ENCODE assay signal across 16 cellular contexts in the genomic region with DNA sequence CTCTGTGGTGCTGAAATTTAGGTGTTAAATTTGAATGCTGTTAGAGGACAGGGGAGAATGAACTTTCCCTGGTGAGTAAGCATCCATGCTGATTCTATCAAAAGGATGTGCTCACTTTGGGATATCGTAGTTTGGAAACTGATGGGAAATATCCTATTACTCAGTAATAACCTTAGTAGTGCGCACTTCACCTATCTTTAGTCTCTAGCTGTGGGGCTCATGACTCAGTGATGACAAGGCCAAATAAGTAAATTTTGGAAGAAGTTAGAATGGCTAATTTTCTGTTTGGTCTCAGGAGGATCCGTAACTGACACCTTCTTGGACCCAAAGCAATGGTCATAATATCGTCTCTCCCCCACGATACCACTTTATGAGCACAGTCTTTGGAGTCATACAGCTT.
DNase-seq lines count a peak whose midpoint lies in the region; ATAC-seq, FAIRE-seq and TF ChIP-seq lines count a peak whose summit lies in the region.
"Had no signal": no experiment of that assay in that cellular context is flagged by ENCODE, and none has a peak within 500 bp of the region (broad histone marks: within the 10 kb centered on the region; RNA-seq: fewer than 3 reads in every experiment).

No MANE protein-coding gene starts in this region.

- H4K91ac ChIP-seq in IMR-90 (ENCODE audit: insufficient read depth, low read depth, low read length) = no peak overlapping the region

- no peak overlapping the region for H2BK120ac ChIP-seq in IMR-90 (ENCODE audit: low read depth, low read length)
- no peak overlapping the region for H2BK120ac ChIP-seq in mesendoderm (ENCODE audit: low read depth, low read length)

- H3K4me3 ChIP-seq in IMR-90 (ENCODE audit: insufficient read depth, low read depth, low read length) (no peak overlapping the region), astrocyte (ENCODE audit: insufficient read depth, low read depth, low read length) (no peak overlapping the region), mesendoderm (ENCODE audit: low read length) (no peak overlapping the region)
- H3K4me3 ChIP-seq: BLaER1, GM12878 had no signal

- H3K27ac Mint-ChIP-seq in astrocyte (ENCODE audit: unreplicated experiment) = no peak overlapping the region
- peak overlapping the region; percentile 82 for H3K27ac Mint-ChIP-seq in osteocyte (ENCODE audit: unreplicated experiment)
- H3K27ac Mint-ChIP-seq: CD8-positive, alpha-beta memory T cell had no signal

- H3K79me1 ChIP-seq in IMR-90 (ENCODE audit: low read depth in 1 of 2, low read length in 2 of 2) = no peaks in the 10 kb centered on the region
- H3K79me1 ChIP-seq in mesendoderm (ENCODE audit: low read length) = no peaks in the 10 kb centered on the region

- no peak for ATAC-seq in IMR-90 (ENCODE audit: low read depth)
- no peak for ATAC-seq in HG02798 (IDR thresholded peaks at IDR 0.05; ENCODE audit: poor library complexity, unreplicated experiment)
- ATAC-seq: GM12878 had no signal

- H4K20me1 ChIP-seq in IMR-90 (ENCODE audit: insufficient read depth, low read length) (no peaks in the 10 kb centered on the region), astrocyte (ENCODE audit: insufficient read depth, low read length) (no peaks in the 10 kb centered on the region)
- H4K20me1 ChIP-seq: BLaER1 had no signal

- no peak overlapping the region for H3K14ac ChIP-seq in IMR-90 (replicated peaks; ENCODE audit: low read depth, low read length)

- no peak overlapping the region for H3K23ac ChIP-seq in IMR-90 (ENCODE audit: low read depth, low read length)
- no peak overlapping the region for H3K23ac ChIP-seq in mesendoderm (ENCODE audit: low read length)

- H3K18ac ChIP-seq in IMR-90 (ENCODE audit: low read depth, low read length) = peak overlapping the region; percentile 18; the same call in 1 of the 2 replicates
- H3K18ac ChIP-seq in mesendoderm (ENCODE audit: low read length) = no peak overlapping the region

- H3K9me3 Mint-ChIP-seq in astrocyte (ENCODE audit: unreplicated experiment) (no peaks in the 10 kb centered on the region), osteocyte (ENCODE audit: unreplicated experiment) (peaks cover 14% of the 10 kb centered on the region)

- H4K5ac ChIP-seq in IMR-90 (ENCODE audit: low read depth, low read length) (no peak overlapping the region), mesendoderm (ENCODE audit: low read length) (no peak overlapping the region)

- CTCF ChIA-PET in IMR-90 (lab: Yijun Ruan, JAX) = no interaction called here

- H3K27me3 ChIP-seq in IMR-90 (ENCODE audit: control insufficient read depth, insufficient read depth, low read length) (no peaks in the 10 kb centered on the region), astrocyte (ENCODE audit: insufficient read depth, low read length) (no peaks in the 10 kb centered on the region), mesendoderm (ENCODE audit: insufficient read depth, low read length, poor library complexity) (no peaks in the 10 kb centered on the region)
- H3K27me3 ChIP-seq: BLaER1 had no signal

- H2BK20ac ChIP-seq in IMR-90 (ENCODE audit: low read depth, low read length) = no peak overlapping the region

- WGBS in IMR-90 (ENCODE audit: extremely low coverage in 2 of 2, insufficient read length in 1 of 2), 2 experiments = no CpG with 5 or more reads among the region's 5 CpGs
- no CpG with 5 or more reads among the region's 5 CpGs for WGBS in mesendoderm (ENCODE audit: extremely low coverage, insufficient coverage, low lambda C conversion rate)

- H2BK15ac ChIP-seq in IMR-90 (ENCODE audit: low read depth, low read length) = no peak overlapping the region
- no peak overlapping the region for H2BK15ac ChIP-seq in mesendoderm (replicated peaks; ENCODE audit: low read depth)

- no peaks in the 10 kb centered on the region for H3K27me3 Mint-ChIP-seq in astrocyte (ENCODE audit: low read depth, unreplicated experiment)
- no peaks in the 10 kb centered on the region for H3K27me3 Mint-ChIP-seq in osteocyte (ENCODE audit: unreplicated experiment)
- H3K27me3 Mint-ChIP-seq: CD8-positive, alpha-beta memory T cell had no signal

- H2AK9ac ChIP-seq in IMR-90 (replicated peaks; ENCODE audit: low read depth, low read length, poor library complexity) = no peak overlapping the region

- H3K36me3 Mint-ChIP-seq in astrocyte (ENCODE audit: low read depth, unreplicated experiment) (no peaks in the 10 kb centered on the region), osteocyte (ENCODE audit: unreplicated experiment) (no peaks in the 10 kb centered on the region)
- H3K36me3 Mint-ChIP-seq: CD8-positive, alpha-beta memory T cell had no signal

- no peaks in the 10 kb centered on the region for H3K9me3 ChIP-seq in IMR-90 (ENCODE audit: control insufficient read depth, insufficient read depth, low read length)
- H3K9me3 ChIP-seq in astrocyte (ENCODE audit: insufficient read depth, low read depth, low read length) = no peaks in the 10 kb centered on the region
- H3K9me3 ChIP-seq: BLaER1, Caco-2 had no signal

- intact Hi-C loops in IMR-90 (cut with micrococcal nuclease) = no loop called here

- no peak for TF ChIP-seq RAD21 in IMR-90 (IDR thresholded peaks at IDR 0.05; ENCODE audit: low read length)

- no peaks in the 10 kb centered on the region for H3K4me1 Mint-ChIP-seq in astrocyte (ENCODE audit: low read depth, unreplicated experiment)
- H3K4me1 Mint-ChIP-seq in osteocyte (ENCODE audit: unreplicated experiment) = peaks cover 12% of the 10 kb centered on the region
- H3K4me1 Mint-ChIP-seq: CD8-positive, alpha-beta memory T cell had no signal

- POLR2A ChIA-PET in IMR-90 (lab: Charles Lee; ENCODE audit: unreplicated experiment) = no interaction called here

- H2BK5ac ChIP-seq in IMR-90 (ENCODE audit: low read depth, low read length, poor library complexity, severe bottlenecking) = no peak overlapping the region
- H2BK5ac ChIP-seq in mesendoderm (ENCODE audit: low read length) = no peak overlapping the region

- in situ Hi-C loops in IMR-90 (cut with MboI; ENCODE audit: low sequenced_read_pairs) = no loop called here

- H3K27ac ChIP-seq in IMR-90 (ENCODE audit: insufficient read depth, low read length) (no peak overlapping the region), astrocyte (ENCODE audit: low read depth, low read length) (no peak overlapping the region), mesendoderm (ENCODE audit: low read depth, low read length) (no peak overlapping the region)
- H3K27ac ChIP-seq: BLaER1 had no signal

- H4K8ac ChIP-seq in IMR-90 (ENCODE audit: low read depth in 2 of 2, low read length in 2 of 2) = no peak overlapping the region
- H4K8ac ChIP-seq in mesendoderm (ENCODE audit: low read depth, low read length) = no peak overlapping the region

- H3K4me2 ChIP-seq in IMR-90 (ENCODE audit: low read depth, low read length) (peak overlapping the region; percentile 9; the same call in 1 of the 2 replicates), astrocyte (ENCODE audit: low read length) (no peak overlapping the region), mesendoderm (ENCODE audit: low read length) (no peak overlapping the region)
- H3K4me2 ChIP-seq: BLaER1 had no signal

- H2AK5ac ChIP-seq in IMR-90 (ENCODE audit: low read depth, low read length) (no peak overlapping the region), mesendoderm (ENCODE audit: low read length) (no peak overlapping the region)

- BruUV-seq in IMR-90 (replicated peaks; lab: Mats Ljungman, UMichigan) = no TSS peak

- H3K9ac ChIP-seq in IMR-90 (ENCODE audit: low read depth, low read length) = no peak overlapping the region
- no peak overlapping the region for H3K9ac ChIP-seq in astrocyte (ENCODE audit: low read length)
- no peak overlapping the region for H3K9ac ChIP-seq in mesendoderm (ENCODE audit: low read length)
- H3K9ac ChIP-seq: BLaER1 had no signal

- FAIRE-seq in astrocyte (lab: Jason Lieb, UNC) = no peak
- FAIRE-seq: GM12878, GM18507 had no signal

- H2AFZ ChIP-seq in IMR-90 (replicated peaks; ENCODE audit: low read length, poor library complexity) (no peak overlapping the region), astrocyte (ENCODE audit: low read depth, low read length) (no peak overlapping the region)

- DNase-seq in EH (ENCODE audit: low read depth) (peak; percentile 13), IMR-90 (peak; percentile 37), astrocyte (ENCODE audit: low read depth) (peak; percentile 18), osteocyte (ENCODE audit: extremely low spot score, unreplicated experiment) (no peak), SIG-M5 (lab: John Stamatoyannopoulos, UW) (no peak), NCI-H1092 (lab: John Stamatoyannopoulos, UW) (no peak), mesendoderm (no peak)
- DNase-seq: 8988T; AML-193; Caco-2; CD8-positive, alpha-beta memory T cell; DND-41 had no signal

- no peak overlapping the region for H3K56ac ChIP-seq in IMR-90 (ENCODE audit: extremely low read depth, insufficient read depth, low read length)
- H3K56ac ChIP-seq in mesendoderm (ENCODE audit: low read length) = no peak overlapping the region

- TF ChIP-seq CTCF in IMR-90 (conservative IDR thresholded peaks at IDR 0.05; ENCODE audit: low read depth, low read length) (no peak), astrocyte (IDR thresholded peaks at IDR 0.05; ENCODE audit: insufficient read depth, low read depth, low read length) (no peak), osteocyte (IDR thresholded peaks at IDR 0.05) (no peak)

- H3K79me2 ChIP-seq in astrocyte (ENCODE audit: insufficient read depth, low read length) (no peaks in the 10 kb centered on the region), mesendoderm (ENCODE audit: control insufficient read depth, insufficient read depth, low read length) (no peaks in the 10 kb centered on the region)

- H3K4me3 Mint-ChIP-seq in astrocyte (ENCODE audit: unreplicated experiment) (no peak overlapping the region), osteocyte (ENCODE audit: unreplicated experiment) (no peak overlapping the region)
- H3K4me3 Mint-ChIP-seq: CD8-positive, alpha-beta memory T cell had no signal

- no peaks in the 10 kb centered on the region; the same call in 1 of the 2 replicates for H3K4me1 ChIP-seq in IMR-90 (ENCODE audit: control insufficient read depth, insufficient read depth, low read length)
- no peaks in the 10 kb centered on the region for H3K4me1 ChIP-seq in astrocyte (ENCODE audit: insufficient read depth, low read length)
- no peaks in the 10 kb centered on the region for H3K4me1 ChIP-seq in mesendoderm (ENCODE audit: control insufficient read depth, low read depth, low read length)
- H3K4me1 ChIP-seq: BLaER1, Caco-2 had no signal

- dilution Hi-C loops in IMR-90 (cut with HindIII; ENCODE audit: low sequenced_read_pairs, unreplicated experiment) = no loop called here

- H3K36me3 ChIP-seq in IMR-90 (ENCODE audit: control insufficient read depth, insufficient read depth, low read length) = no peaks in the 10 kb centered on the region
- no peaks in the 10 kb centered on the region for H3K36me3 ChIP-seq in astrocyte (ENCODE audit: insufficient read depth, low read length)
- no peaks in the 10 kb centered on the region for H3K36me3 ChIP-seq in mesendoderm (ENCODE audit: control insufficient read depth, insufficient read depth, low read length)
- H3K36me3 ChIP-seq: BLaER1 had no signal

- no peak for TF ChIP-seq POLR2A in IMR-90 (IDR thresholded peaks at IDR 0.05; ENCODE audit: low read depth, low read length)

- no peaks in the 10 kb centered on the region for H3K9me1 ChIP-seq in IMR-90 (ENCODE audit: insufficient read depth, low read length)

- no peak overlapping the region for H3K4ac ChIP-seq in IMR-90 (ENCODE audit: low read depth, low read length)
- no peak overlapping the region for H3K4ac ChIP-seq in mesendoderm (ENCODE audit: low read depth, low read length)

TF ChIP-seq in IMR-90, 13 proteins besides CTCF, POLR2A, EP300 and RAD21 (continues in another document):
- no peak for TF ChIP-seq CEBPB (IDR thresholded peaks at IDR 0.05; ENCODE audit: low read depth, low read length)

Comparison
In these comparisons a context has a peak if more than half of its experiments do, and no peak if none do; other contexts are left out.
1. DNase-seq: peak in EH (single experiment), IMR-90 (single experiment) and astrocyte (single experiment); none in osteocyte (single experiment), SIG-M5 (single experiment), NCI-H1092 (single experiment) and mesendoderm (single experiment).